In genomic region chr16:70430667-70431536, GRCh38 we compare ENCODE assay signal across 9 cellular contexts. TPM values are rescaled to one million over a fixed set of nuclear protein-coding genes. Genes with fewer than 3 reads are reported as not detected.
A peak's percentile ranks its signal among the peaks of the same experiment; 100 is the strongest.
DNase-seq lines count a peak whose midpoint lies in the region; ATAC-seq, FAIRE-seq and TF ChIP-seq lines count a peak whose summit lies in the region.
"Had no signal": no experiment of that assay in that cellular context is flagged by ENCODE, and none has a peak within 500 bp of the region (broad histone marks: within the 10 kb centered on the region; RNA-seq: fewer than 3 reads in every experiment).

No MANE protein-coding gene starts in this region.

- H3K9me3 Mint-ChIP-seq in naive thymus-derived CD8-positive, alpha-beta T cell, result no peaks in the 10 kb centered on the region

- peaks cover 39 to 82% (median 72%) of the 10 kb centered on the region in 4 donors for H3K4me1 Mint-ChIP-seq in naive thymus-derived CD8-positive, alpha-beta T cell

- DNase-seq in A172 (ENCODE audit: low spot score) (peak; percentile 36), T-helper 2 cell (peak in 3 of 5 experiments; percentile 40 to 75 (median 58)), bronchial epithelial cell (ENCODE audit: low read depth) (peak; percentile 29), D341Med (ENCODE audit: low spot score) (no peak), HuH-7 (ENCODE audit: low spot score) (no peak)
- DNase-seq in naive thymus-derived CD8-positive, alpha-beta T cell, result peak; percentile 48 to 79 (median 64)

- no peaks in the 10 kb centered on the region for H3K36me3 ChIP-seq in bronchial epithelial cell (ENCODE audit: control insufficient read depth, insufficient read depth, low read length)

- no peak overlapping the region for H3K4me3 ChIP-seq in bronchial epithelial cell (ENCODE audit: low read depth, low read length)

- H3K27ac Mint-ChIP-seq in naive thymus-derived CD8-positive, alpha-beta T cell, result peak overlapping the region; percentile 90 to 96 (median 93)

- peak; percentile 52 for ATAC-seq in HG03354 (IDR thresholded peaks at IDR 0.05; ENCODE audit: poor library complexity, severe bottlenecking, unreplicated experiment)
- ATAC-seq in naive thymus-derived CD8-positive, alpha-beta T cell, result peak; percentile 81 to 92

- H3K27me3 ChIP-seq in bronchial epithelial cell (ENCODE audit: control insufficient read depth, insufficient read depth, low read length), result no peaks in the 10 kb centered on the region

- FAIRE-seq in bronchial epithelial cell (lab: Jason Lieb, UNC), result no peak
- FAIRE-seq: G401.6 had no signal

- POLR2A ChIA-PET in naive thymus-derived CD8-positive, alpha-beta T cell (lab: Charles Lee), result interaction anchor here (1.5 to 4.0 kb wide), 2 partner anchors 23 to 51 kb away, joined by 4 to 23 read pairs; partner anchors contain the start of gene FCSK

- TF ChIP-seq POLR2A in GM19193 (IDR thresholded peaks at IDR 0.05; ENCODE audit: extremely low read depth, insufficient read depth, insufficient read length), result peak; percentile 46

- H3K27me3 Mint-ChIP-seq in naive thymus-derived CD8-positive, alpha-beta T cell, result no peaks in the 10 kb centered on the region

- H3K36me3 Mint-ChIP-seq in naive thymus-derived CD8-positive, alpha-beta T cell, result peaks cover 0 to 22% (median 3%) of the 10 kb centered on the region in 3 donors

- TF ChIP-seq CTCF in bronchial epithelial cell (IDR thresholded peaks at IDR 0.05; ENCODE audit: insufficient read depth, low read length, severe bottlenecking), result no peak

- H3K4me3 Mint-ChIP-seq in naive thymus-derived CD8-positive, alpha-beta T cell, result peak overlapping the region; percentile 56 to 86 (median 72)

RNA-seq across cellular contexts. Expression of gene ST3GAL2, which starts 8.0 kb away (rescaled TPM):
- total RNA-seq in A172 (2014; rRNA removed; shearing (Covaris generic)), result 14.4 and 17.3 TPM in 2 replicates
- total RNA-seq in bronchial epithelial cell, result 2.6 and 3.2 TPM in 2 replicates
- 10 to 100 TPM; 30.5 to 31.9 TPM for total RNA-seq in naive thymus-derived CD8-positive, alpha-beta T cell
- polyA plus RNA-seq in naive thymus-derived CD8-positive, alpha-beta T cell, result 10 to 100 TPM; 14.6 to 23.4 (median 16.5) TPM

RNA-seq across cellular contexts. Expression of gene FCSK, which starts 23.5 kb away (rescaled TPM):
- total RNA-seq in A172 (2014; rRNA removed; shearing (Covaris generic)), result 9.4 and 13.8 TPM in 2 replicates
- 13.2 and 16.1 TPM in 2 replicates for total RNA-seq in bronchial epithelial cell
- total RNA-seq in naive thymus-derived CD8-positive, alpha-beta T cell, result 10 to 100 TPM; 35.2 to 39.7 TPM
- polyA plus RNA-seq in naive thymus-derived CD8-positive, alpha-beta T cell, result 1 to 10 TPM; 4.5 to 9.6 (median 9.3) TPM

Comparison
In these comparisons a context has a peak if more than half of its experiments do, and no peak if none do; other contexts are left out.
1. DNase-seq: peak in A172 (single experiment), T-helper 2 cell (3 of 5), bronchial epithelial cell (single experiment) and naive thymus-derived CD8-positive, alpha-beta T cell (10 of 10); none in D341Med (single experiment) and HuH-7 (single experiment).